31 cellular contexts compared by ENCODE assay signal in genomic region chr3:139103484-139103883, GRCh38. TPM values are rescaled to one million over a fixed set of nuclear protein-coding genes. Genes with fewer than 3 reads are reported as not detected.
"Had no signal": no experiment of that assay in that cellular context is flagged by ENCODE, and none has a peak within 500 bp of the region (broad histone marks: within the 10 kb centered on the region; RNA-seq: fewer than 3 reads in every experiment).

No MANE protein-coding gene starts in this region.

- H3K27me3 ChIP-seq: gastrocnemius medialis had no signal

- H3K36me3 Mint-ChIP-seq: mesothelial cell of epicardium, naive B cell had no signal

- H3K4me1 Mint-ChIP-seq: mesothelial cell of epicardium, naive B cell had no signal

- ATAC-seq: gastrocnemius medialis, heart right ventricle, left cardiac atrium, left lung, left ventricle myocardium superior, lower lobe of right lung, mucosa of descending colon had no signal

- H3K27ac Mint-ChIP-seq: mesothelial cell of epicardium, naive B cell had no signal

- H3K9me3 ChIP-seq: esophagus squamous epithelium, gastrocnemius medialis, left lung, lower lobe of right lung, mucosa of descending colon had no signal

- H3K36me3 ChIP-seq: esophagus squamous epithelium, gastrocnemius medialis, heart right ventricle, left lung, lower lobe of right lung had no signal

- H3K27ac ChIP-seq: coronary artery, dorsolateral prefrontal cortex, esophagus squamous epithelium, gastrocnemius medialis, heart right ventricle, left lung, lower lobe of right lung had no signal

- H3K4me3 Mint-ChIP-seq: mesothelial cell of epicardium, naive B cell had no signal

- DNase-seq: dermis blood vessel endothelial cell; dorsolateral prefrontal cortex; effector CD4-positive, alpha-beta T cell; effector memory CD4-positive, alpha-beta T cell; esophagus squamous epithelium; foreskin fibroblast; foreskin melanocyte; gastrocnemius medialis; glutamatergic neuron; head of caudate nucleus; heart right ventricle; hippocampal formation; left cardiac atrium; left lung; left ventricle myocardium superior; lower lobe of right lung; mesenchymal stem cell; mucosa of descending colon; naive B cell had no signal

- H3K4me3 ChIP-seq: coronary artery, dorsolateral prefrontal cortex, esophagus squamous epithelium, gastrocnemius medialis, heart right ventricle, left lung, lower lobe of right lung, mucosa of descending colon had no signal

- H3K4me1 ChIP-seq: esophagus squamous epithelium, gastrocnemius medialis, heart right ventricle, left lung, lower lobe of right lung had no signal

RNA-seq across cellular contexts. Expression of gene PRR23C, which starts 58.8 kb away (rescaled TPM):
- total RNA-seq: dermis blood vessel endothelial cell, dorsolateral prefrontal cortex, endothelial cell of umbilical vein, epithelial cell of proximal tubule, esophagus squamous epithelium, gastrocnemius medialis, glomerular endothelial cell, heart right ventricle, kidney epithelial cell, left cardiac atrium, left lung, left ventricle myocardium superior, lower leg skin, lower lobe of right lung, lung microvascular endothelial cell, mesenteric fat pad, mesothelial cell of epicardium, mucosa of descending colon, myocyte had no signal
- polyA plus RNA-seq: endothelial cell of umbilical vein, esophagus, heart right ventricle, keratinocyte had no signal
